12 cellular contexts compared by ENCODE assay signal in genomic region chr2:237717366-237718276, GRCh38.
DNase-seq lines count a peak whose midpoint lies in the region; ATAC-seq, FAIRE-seq and TF ChIP-seq lines count a peak whose summit lies in the region.
"Had no signal": no experiment of that assay in that cellular context is flagged by ENCODE, and none has a peak within 500 bp of the region (broad histone marks: within the 10 kb centered on the region; RNA-seq: fewer than 3 reads in every experiment).

No MANE protein-coding gene starts in this region.

- peaks cover 26% of the 10 kb centered on the region for H4K20me1 ChIP-seq in astrocyte (ENCODE audit: insufficient read depth, low read length)

- H3K18ac ChIP-seq in mesenchymal stem cell (ENCODE audit: low read depth in 1 of 2, low read length in 2 of 2) = no peak overlapping the region

- H3K36me3 ChIP-seq in heart right ventricle (peaks cover 0 to 50% (median 0%) of the 10 kb centered on the region in 9 donors), heart left ventricle (peaks cover 0 to 40% (median 27%) of the 10 kb centered on the region in 9 donors), astrocyte (ENCODE audit: insufficient read depth, low read length) (peaks cover 6% of the 10 kb centered on the region), mesenchymal stem cell (ENCODE audit: control insufficient read depth in 1 of 2, insufficient read depth in 2 of 2, low read depth in 1 of 2, low read length in 2 of 2) (peaks cover 10 to 41% of the 10 kb centered on the region in 2 experiments), tibial artery (peaks cover 0 to 9% (median 0%) of the 10 kb centered on the region in 3 donors)
- H3K36me3 ChIP-seq: neural progenitor cell had no signal

- intact Hi-C loops in heart right ventricle (cut with DNase I) = no loop called here
- intact Hi-C loops in heart left ventricle (cut with DNase I) = no loop called here
- intact Hi-C loops in tibial artery (cut with DNase I; ENCODE audit: low total_unique reads) = no loop called here

- H3K27ac ChIP-seq in heart right ventricle (peak overlapping the region in 6 of 10 donors; percentile 0 to 92 (median 28)), heart left ventricle (peak overlapping the region in 5 of 12 donors; percentile 38 to 89 (median 79)), astrocyte (ENCODE audit: low read depth, low read length) (peak overlapping the region; percentile 2), mesenchymal stem cell (ENCODE audit: low read length, poor library complexity, severe bottlenecking) (no peak overlapping the region), tibial artery (peak overlapping the region; percentile 33 to 67)
- H3K27ac ChIP-seq: HL-60, neural progenitor cell had no signal

- no peak overlapping the region for H3K4ac ChIP-seq in mesenchymal stem cell (ENCODE audit: low read depth in 1 of 2, low read length in 2 of 2)

- DNase-seq in heart right ventricle (no peak), heart left ventricle (no peak), astrocyte (ENCODE audit: low read depth) (no peak), mesenchymal stem cell (no peak), tibial artery (no peak), middle frontal gyrus (ENCODE audit: extremely low spot score, low spot score) (no peak)
- DNase-seq in stimulated activated CD4-positive, alpha-beta T cell treated with anti-CD3 and anti-CD28 coated beads, Interleukin-15, amount 100 ng/mL, for 24 hours = no peak
- DNase-seq: DMS79; NK-92 treated with Interleukin-12 subunit alpha and Interleukin-12 subunit beta, amount 100 ng/mL, for 24 hours had no signal

- ATAC-seq in heart right ventricle (peak in 1 of 8 donors; percentile 9), heart left ventricle (no peak), GM19395 (IDR thresholded peaks at IDR 0.05; ENCODE audit: unreplicated experiment) (no peak)

- H3K27ac Mint-ChIP-seq in astrocyte (ENCODE audit: unreplicated experiment) = peak overlapping the region; percentile 34

- peaks cover 45% of the 10 kb centered on the region for H3K4me1 Mint-ChIP-seq in astrocyte (ENCODE audit: low read depth, unreplicated experiment)

- no peak overlapping the region for H3K23ac ChIP-seq in mesenchymal stem cell (ENCODE audit: low read length in 2 of 2)

- TF ChIP-seq POLR2A in heart left ventricle (IDR thresholded peaks at IDR 0.05) = no peak

- no peak for FAIRE-seq in astrocyte (lab: Jason Lieb, UNC)

- H3K79me1 ChIP-seq in mesenchymal stem cell (replicated peaks; ENCODE audit: low read length, poor library complexity, severe bottlenecking) = peaks cover 22% of the 10 kb centered on the region

- H3K4me2 ChIP-seq in astrocyte (ENCODE audit: low read length) (no peak overlapping the region), mesenchymal stem cell (ENCODE audit: low read length, poor library complexity, severe bottlenecking) (no peak overlapping the region)
- H3K4me2 ChIP-seq: neural progenitor cell had no signal

- H3K4me3 Mint-ChIP-seq in astrocyte (ENCODE audit: unreplicated experiment) = no peak overlapping the region
- H3K4me3 Mint-ChIP-seq: neural progenitor cell had no signal

- H2BK120ac ChIP-seq in mesenchymal stem cell (ENCODE audit: low read depth, low read length) = no peak overlapping the region

- no peak overlapping the region for H4K8ac ChIP-seq in mesenchymal stem cell (ENCODE audit: low read length)

- H3K14ac ChIP-seq in mesenchymal stem cell (ENCODE audit: low read length in 2 of 2) = no peak overlapping the region

- H2AFZ ChIP-seq in astrocyte (ENCODE audit: low read depth, low read length) = no peak overlapping the region
- H2AFZ ChIP-seq in mesenchymal stem cell (ENCODE audit: low read depth, low read length) = no peak overlapping the region
- H2AFZ ChIP-seq: neural progenitor cell had no signal

- H3K4me3 ChIP-seq in heart right ventricle (no peak overlapping the region), heart left ventricle (no peak overlapping the region), astrocyte (ENCODE audit: insufficient read depth, low read depth, low read length) (no peak overlapping the region), mesenchymal stem cell (ENCODE audit: insufficient read depth in 1 of 2, low read depth in 1 of 2, low read length in 2 of 2) (no peak overlapping the region), tibial artery (no peak overlapping the region)
- H3K4me3 ChIP-seq: neural progenitor cell had no signal

- H2AK5ac ChIP-seq in mesenchymal stem cell (ENCODE audit: low read length, severe bottlenecking) = peak overlapping the region; percentile 66

- no peak overlapping the region for H2BK5ac ChIP-seq in mesenchymal stem cell (ENCODE audit: low read depth, low read length, poor library complexity, severe bottlenecking)

- no peak overlapping the region for H2BK15ac ChIP-seq in mesenchymal stem cell (ENCODE audit: low read depth, poor library complexity, severe bottlenecking)

- no peak overlapping the region for H4K91ac ChIP-seq in mesenchymal stem cell (ENCODE audit: low read length)

- H3K27me3 ChIP-seq in heart right ventricle = no peaks in the 10 kb centered on the region
- H3K27me3 ChIP-seq in heart left ventricle = no peaks in the 10 kb centered on the region
- H3K27me3 ChIP-seq in astrocyte (ENCODE audit: insufficient read depth, low read length) = no peaks in the 10 kb centered on the region
- H3K27me3 ChIP-seq in mesenchymal stem cell (ENCODE audit: control insufficient read depth in 1 of 2, insufficient read depth in 1 of 2, low read length in 2 of 2) = no peaks in the 10 kb centered on the region
- H3K27me3 ChIP-seq in tibial artery = no peaks in the 10 kb centered on the region
- H3K27me3 ChIP-seq: neural progenitor cell had no signal

- peaks cover 83% of the 10 kb centered on the region for H3K79me2 ChIP-seq in astrocyte (ENCODE audit: insufficient read depth, low read length)

- H3K9me3 ChIP-seq in heart right ventricle (no peaks in the 10 kb centered on the region), heart left ventricle (no peaks in the 10 kb centered on the region), astrocyte (ENCODE audit: insufficient read depth, low read depth, low read length) (no peaks in the 10 kb centered on the region), mesenchymal stem cell (ENCODE audit: control insufficient read depth, low read length) (no peaks in the 10 kb centered on the region), tibial artery (no peaks in the 10 kb centered on the region)

- H3K36me3 Mint-ChIP-seq in astrocyte (ENCODE audit: low read depth, unreplicated experiment) = peaks cover 8% of the 10 kb centered on the region
- H3K36me3 Mint-ChIP-seq: neural progenitor cell had no signal

- H3K9ac ChIP-seq in astrocyte (ENCODE audit: low read length) (no peak overlapping the region), mesenchymal stem cell (ENCODE audit: low read length) (no peak overlapping the region)
- H3K9ac ChIP-seq: neural progenitor cell had no signal

- no peaks in the 10 kb centered on the region for H3K27me3 Mint-ChIP-seq in astrocyte (ENCODE audit: low read depth, unreplicated experiment)

- H2BK12ac ChIP-seq in mesenchymal stem cell (ENCODE audit: low read length in 2 of 2) = no peak overlapping the region

- 85 to 90% methylated on average over 24 of the region's 24 CpGs for WGBS in heart right ventricle, 2 donors
- 89 to 91% (median 90%) methylated on average over 24 of the region's 24 CpGs for WGBS in heart left ventricle, 4 donors
- WGBS in mesenchymal stem cell = 96% methylated on average over 20 of the region's 24 CpGs

- no peaks in the 10 kb centered on the region for H3K9me3 Mint-ChIP-seq in astrocyte (ENCODE audit: unreplicated experiment)
- H3K9me3 Mint-ChIP-seq: neural progenitor cell had no signal

- H3K4me1 ChIP-seq in heart right ventricle (peaks cover 11 to 86% (median 67%) of the 10 kb centered on the region in 9 donors), heart left ventricle (peaks cover 5 to 84% (median 65%) of the 10 kb centered on the region in 12 donors), astrocyte (ENCODE audit: insufficient read depth, low read length) (peaks cover 47% of the 10 kb centered on the region), mesenchymal stem cell (ENCODE audit: control insufficient read depth, insufficient read depth, low read depth, low read length) (peaks cover 18% of the 10 kb centered on the region), tibial artery (peaks cover 0 to 82% (median 25%) of the 10 kb centered on the region in 4 donors)

- TF ChIP-seq CTCF in heart right ventricle (IDR thresholded peaks at IDR 0.05) = no peak
- no peak for TF ChIP-seq CTCF in heart left ventricle (IDR thresholded peaks at IDR 0.05)
- no peak for TF ChIP-seq CTCF in astrocyte (IDR thresholded peaks at IDR 0.05; ENCODE audit: insufficient read depth, low read depth, low read length)
- no peak for TF ChIP-seq CTCF in tibial artery (IDR thresholded peaks at IDR 0.05)
